Comparison of ENCODE assay signal across 12 cellular contexts in genomic region chr6:80607814-80608391, GRCh38.
DNase-seq lines count a peak whose midpoint lies in the region; ATAC-seq lines count a peak whose summit lies in the region.
"Had no signal": no experiment of that assay in that cellular context is flagged by ENCODE, and none has a peak within 500 bp of the region (broad histone marks: within the 10 kb centered on the region; RNA-seq: fewer than 3 reads in every experiment).

No MANE protein-coding gene starts in this region.

- WGBS in GM23248 (ENCODE audit: low coverage in 1 of 2, low lambda C conversion rate in 2 of 2, missing lambda C conversion rate in 2 of 2), 2 experiments, result 0% methylated on average over 4 of the region's 4 CpGs

- DNase-seq in GM23248, result peak; percentile 94
- DNase-seq in SKM-1 treated with dmso at 0.1 percent for 144 hours (lab: John Stamatoyannopoulos, UW; ENCODE audit: unreplicated experiment), result peak; percentile 61
- DNase-seq in Right ventricle myocardium superior, result no peak
- no peak for DNase-seq in sciatic nerve (ENCODE audit: low spot score)
- no peak for DNase-seq in activated effector memory CD4-positive, alpha-beta T cell treated with anti-CD3 and anti-CD28 coated beads, Interleukin-2, amount 50 U/mL, for 16 hours
- no peak for DNase-seq in activated CD4-positive, alpha-beta T cell treated with anti-CD3 and anti-CD28 coated beads, Interleukin-2, amount 10 ng/mL, durations not matched to agents 24 days and 14 days
- DNase-seq: activated CD8-positive, alpha-beta T cell treated with anti-CD3 and anti-CD28 coated beads for 36 hours; effector memory CD4-positive, alpha-beta T cell; NCI-H2227 treated with DMSO at 0.1 percent for 48 hours had no signal

- peak overlapping the region; percentile 7; the same call in 1 of the 2 replicates for H3K4me3 ChIP-seq in GM23248

- no peaks in the 10 kb centered on the region for H3K27me3 Mint-ChIP-seq in activated CD4-positive, alpha-beta T cell treated with anti-CD3 and anti-CD28 coated beads, Interleukin-2, amount 10 ng/mL, durations not matched to agents 24 days and 14 days
- H3K27me3 Mint-ChIP-seq: progenitor cell of endocrine pancreas had no signal

- ATAC-seq in Right ventricle myocardium superior (ENCODE audit: poor library complexity) (peak; percentile 97), sciatic nerve (peak; percentile 97), HG02852 (IDR thresholded peaks at IDR 0.05; ENCODE audit: unreplicated experiment) (no peak), GM18511 (IDR thresholded peaks at IDR 0.05; ENCODE audit: unreplicated experiment) (no peak)
- ATAC-seq: activated CD8-positive, alpha-beta T cell treated with anti-CD3 and anti-CD28 coated beads for 36 hours had no signal

- H3K36me3 ChIP-seq in GM23248 (ENCODE audit: low read depth), result no peaks in the 10 kb centered on the region

- H4K20me1 ChIP-seq in GM23248 (ENCODE audit: insufficient read depth), result no peaks in the 10 kb centered on the region

- peaks cover 35% of the 10 kb centered on the region for H3F3A ChIP-seq in GM23248 (ENCODE audit: insufficient read depth)

- H3K36me3 Mint-ChIP-seq in activated CD4-positive, alpha-beta T cell treated with anti-CD3 and anti-CD28 coated beads, Interleukin-2, amount 10 ng/mL, durations not matched to agents 24 days and 14 days (ENCODE audit: low read depth), result no peaks in the 10 kb centered on the region

- H3K9me3 Mint-ChIP-seq in activated CD4-positive, alpha-beta T cell treated with anti-CD3 and anti-CD28 coated beads, Interleukin-2, amount 10 ng/mL, durations not matched to agents 24 days and 14 days, result no peaks in the 10 kb centered on the region
- H3K9me3 Mint-ChIP-seq: activated CD8-positive, alpha-beta T cell treated with anti-CD3 and anti-CD28 coated beads for 36 hours had no signal

- H3K27me3 ChIP-seq in GM23248 (replicated peaks; ENCODE audit: insufficient read depth), result no peaks in the 10 kb centered on the region

- H3K9me2 ChIP-seq in GM23248 (ENCODE audit: insufficient read depth), result no peaks in the 10 kb centered on the region; the same call in 1 of the 2 replicates

- intact Hi-C loops in Right ventricle myocardium superior (cut with DNase I), result loop anchor here (10.0 kb wide), 2 partner anchors 273 to 1147 kb away; partner anchors contain the start of gene TENT5A
- intact Hi-C loops in sciatic nerve (cut with DNase I), result no loop called here
- intact Hi-C loops in activated CD4-positive, alpha-beta T cell treated with anti-CD3 and anti-CD28 coated beads, Interleukin-2, amount 10 ng/mL, durations not matched to agents 24 days and 14 days (cut with micrococcal nuclease), result no loop called here

- H3K79me2 ChIP-seq in GM23248 (ENCODE audit: insufficient read depth), result no peaks in the 10 kb centered on the region

- in situ Hi-C loops in GM23248 (cut with MboI), result loop anchor here (25.0 kb wide), 1 partner anchor 854 kb away; no protein-coding TSS in a partner anchor

- no peak overlapping the region for H3K4me3 Mint-ChIP-seq in activated CD4-positive, alpha-beta T cell treated with anti-CD3 and anti-CD28 coated beads, Interleukin-2, amount 10 ng/mL, durations not matched to agents 24 days and 14 days
- H3K4me3 Mint-ChIP-seq: activated CD8-positive, alpha-beta T cell treated with anti-CD3 and anti-CD28 coated beads for 36 hours had no signal

- no peaks in the 10 kb centered on the region for H3K4me1 Mint-ChIP-seq in activated CD4-positive, alpha-beta T cell treated with anti-CD3 and anti-CD28 coated beads, Interleukin-2, amount 10 ng/mL, durations not matched to agents 24 days and 14 days

- H3K4me1 ChIP-seq in GM23248 (ENCODE audit: insufficient read depth), result peaks cover 54% of the 10 kb centered on the region

- H3K27ac Mint-ChIP-seq in activated CD4-positive, alpha-beta T cell treated with anti-CD3 and anti-CD28 coated beads, Interleukin-2, amount 10 ng/mL, durations not matched to agents 24 days and 14 days, result no peak overlapping the region
- H3K27ac Mint-ChIP-seq: activated CD8-positive, alpha-beta T cell treated with anti-CD3 and anti-CD28 coated beads for 36 hours; progenitor cell of endocrine pancreas had no signal

- H3K27ac ChIP-seq in GM23248, result peak overlapping the region; percentile 95

- no peaks in the 10 kb centered on the region for H3K9me3 ChIP-seq in GM23248 (ENCODE audit: low read depth)

- peak overlapping the region; percentile 68 for H3K4me2 ChIP-seq in GM23248 (ENCODE audit: unreplicated experiment)

- H2AFZ ChIP-seq in GM23248, result no peak overlapping the region; the same call in 1 of the 2 replicates

- H3K9ac ChIP-seq in GM23248, result peak overlapping the region; percentile 63

Comparison
In these comparisons a context has a peak if more than half of its experiments do, and no peak if none do; other contexts are left out.
1. DNase-seq: peak in GM23248 (single experiment) and SKM-1 treated with dmso at 0.1 percent for 144 hours (single experiment); none in Right ventricle myocardium superior (single experiment), sciatic nerve (single experiment), activated effector memory CD4-positive, alpha-beta T cell treated with anti-CD3 and anti-CD28 coated beads, Interleukin-2, amount 50 U/mL, for 16 hours (single experiment) and activated CD4-positive, alpha-beta T cell treated with anti-CD3 and anti-CD28 coated beads, Interleukin-2, amount 10 ng/mL, durations not matched to agents 24 days and 14 days (single experiment).
2. ATAC-seq: peak in Right ventricle myocardium superior (single experiment) and sciatic nerve (single experiment); none in HG02852 (single experiment) and GM18511 (single experiment).